In the genomic region with DNA sequence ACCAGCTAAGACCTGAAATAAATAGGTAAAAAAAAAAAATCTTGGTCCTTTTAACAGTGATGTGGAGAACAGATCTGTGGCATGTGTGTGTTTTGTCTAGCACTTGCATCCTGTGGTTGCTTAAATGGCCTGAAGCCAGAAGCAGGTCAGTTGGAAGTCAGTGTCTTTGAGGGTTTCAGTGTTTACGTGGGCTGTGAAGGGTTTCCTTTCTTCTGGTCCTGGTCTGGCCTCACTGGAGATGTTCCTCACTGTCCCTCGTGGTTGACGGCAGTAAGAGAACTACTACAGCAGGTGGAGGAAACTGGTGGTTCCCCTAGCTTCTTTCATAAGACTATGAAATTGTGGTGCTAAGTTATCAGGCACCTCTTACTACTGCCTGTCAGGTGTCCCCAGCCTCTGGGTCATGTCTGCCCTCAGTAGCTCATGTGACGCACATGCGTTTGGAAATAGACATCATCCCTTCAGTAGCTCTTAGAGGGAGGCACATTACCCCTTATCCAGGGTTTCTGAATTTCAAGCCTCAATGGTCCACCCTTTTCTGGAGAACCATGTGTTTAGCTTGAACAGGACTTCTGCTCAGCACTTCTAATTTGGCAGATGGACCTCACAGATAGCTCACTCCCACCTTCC, we compare ENCODE assay signal across 9 cellular contexts. TPM values are rescaled to one million over a fixed set of nuclear protein-coding genes. Genes with fewer than 3 reads are reported as not detected.
DNase-seq lines count a peak whose midpoint lies in the region; ATAC-seq and TF ChIP-seq lines count a peak whose summit lies in the region.
"Had no signal": no experiment of that assay in that cellular context is flagged by ENCODE, and none has a peak within 500 bp of the region (broad histone marks: within the 10 kb centered on the region; RNA-seq: fewer than 3 reads in every experiment).

No MANE protein-coding gene starts in this region.

- intact Hi-C loops in lower lobe of right lung (cut with DNase I): no loop called here

- DNase-seq in renal cortical epithelial cell (ENCODE audit: low read depth) (peak; percentile 5), lower lobe of right lung (no peak), amniotic stem cell (lab: John Stamatoyannopoulos, UW) (no peak)
- DNase-seq in activated CD4-positive, CD25-positive, alpha-beta regulatory T cell treated with anti-CD3 and anti-CD28 coated beads, Interleukin-2, amount 50 U/mL, for 72 hours: no peak
- DNase-seq: dorsolateral prefrontal cortex, substantia nigra had no signal

- no peak overlapping the region for H3K27ac ChIP-seq in lower lobe of right lung
- H3K27ac ChIP-seq: dorsolateral prefrontal cortex had no signal

- no peaks in the 10 kb centered on the region for H3K4me1 ChIP-seq in lower lobe of right lung

- ATAC-seq in GM18907 (IDR thresholded peaks at IDR 0.05; ENCODE audit: unreplicated experiment): peak; percentile 98
- ATAC-seq in HG02588 (IDR thresholded peaks at IDR 0.05; ENCODE audit: unreplicated experiment): peak; percentile 98
- ATAC-seq in HG03521 (IDR thresholded peaks at IDR 0.05; ENCODE audit: unreplicated experiment): peak; percentile 98
- ATAC-seq in lower lobe of right lung: no peak

- H3K36me3 ChIP-seq in lower lobe of right lung: no peaks in the 10 kb centered on the region

- H3K27me3 ChIP-seq in lower lobe of right lung (ENCODE audit: low read depth): no peaks in the 10 kb centered on the region
- H3K27me3 ChIP-seq: dorsolateral prefrontal cortex had no signal

- no peak for TF ChIP-seq CTCF in lower lobe of right lung (IDR thresholded peaks at IDR 0.05)

- H3K4me3 ChIP-seq in lower lobe of right lung: no peak overlapping the region
- H3K4me3 ChIP-seq: dorsolateral prefrontal cortex had no signal

- H3K9me3 ChIP-seq in lower lobe of right lung: no peaks in the 10 kb centered on the region

RNA-seq across cellular contexts. Expression of gene SCP2D1, which starts 59.4 kb away (rescaled TPM):
- total RNA-seq in renal cortical epithelial cell (not detected in 2 replicates), lower lobe of right lung (not detected)

Comparison
In these comparisons a context has a peak if more than half of its experiments do, and no peak if none do; other contexts are left out.
1. ATAC-seq: peak in GM18907 (single experiment), HG02588 (single experiment) and HG03521 (single experiment); none in lower lobe of right lung (0 of 2).